8 cellular contexts compared by ENCODE assay signal in genomic region chr14:106556665-106557289, GRCh38.
DNase-seq lines count a peak whose midpoint lies in the region; ATAC-seq, FAIRE-seq and TF ChIP-seq lines count a peak whose summit lies in the region.

No MANE protein-coding gene starts in this region.

- no peak overlapping the region for H3K27ac ChIP-seq in left ventricle myocardium inferior (replicated peaks)

- intact Hi-C loops in left ventricle myocardium inferior (cut with micrococcal nuclease), result no loop called here

- TF ChIP-seq CTCF in left ventricle myocardium inferior (IDR thresholded peaks at IDR 0.05; ENCODE audit: borderline replicate concordance), result peak; percentile 50

- no peaks in the 10 kb centered on the region for H3K4me1 ChIP-seq in left ventricle myocardium inferior

- H3K4me3 ChIP-seq in left ventricle myocardium inferior, result no peak overlapping the region

- H3K9me3 ChIP-seq in left ventricle myocardium inferior (replicated peaks), result no peaks in the 10 kb centered on the region

- H3K36me3 ChIP-seq in left ventricle myocardium inferior, result no peaks in the 10 kb centered on the region

- peaks cover 42% of the 10 kb centered on the region for H3K27me3 ChIP-seq in left ventricle myocardium inferior (ENCODE audit: low read depth)

- DNase-seq in GM12892 (ENCODE audit: insufficient read length), result no peak
- DNase-seq in NCI-H2171 treated with DMSO at 0.1 percent for 48 hours (lab: John Stamatoyannopoulos, UW), result peak; percentile 8
- peak; percentile 93 for DNase-seq in activated CD8-positive, alpha-beta memory T cell treated with anti-CD3 and anti-CD28 coated beads for 24 hours
- no peak for DNase-seq in left ventricle myocardium inferior
- peak; percentile 69 to 78 for DNase-seq in stimulated activated CD8-positive, alpha-beta memory T cell treated with anti-CD3 and anti-CD28 coated beads, Interleukin-2, amount 100 ng/mL, for 48 hours (ENCODE audit: low read depth in 2 of 2)
- DNase-seq in SIG-M5 (lab: John Stamatoyannopoulos, UW), result no peak

- FAIRE-seq in GM12892 (lab: Jason Lieb, UNC), result peak; percentile 81

- no peak for TF ChIP-seq POLR2A in GM12892 (IDR thresholded peaks at IDR 0.05; ENCODE audit: low read depth, low read length)

- ATAC-seq in HG03280 (IDR thresholded peaks at IDR 0.05; ENCODE audit: unreplicated experiment) (no peak), HG02571 (IDR thresholded peaks at IDR 0.05; ENCODE audit: unreplicated experiment) (no peak)

Comparison
In these comparisons a context has a peak if more than half of its experiments do, and no peak if none do; other contexts are left out.
1. DNase-seq: peak in NCI-H2171 treated with DMSO at 0.1 percent for 48 hours (single experiment), activated CD8-positive, alpha-beta memory T cell treated with anti-CD3 and anti-CD28 coated beads for 24 hours (single experiment) and stimulated activated CD8-positive, alpha-beta memory T cell treated with anti-CD3 and anti-CD28 coated beads, Interleukin-2, amount 100 ng/mL, for 48 hours (2 of 2); none in GM12892 (single experiment), left ventricle myocardium inferior (single experiment) and SIG-M5 (single experiment).